Comparison of ENCODE assay signal across 26 cellular contexts in the genomic region with DNA sequence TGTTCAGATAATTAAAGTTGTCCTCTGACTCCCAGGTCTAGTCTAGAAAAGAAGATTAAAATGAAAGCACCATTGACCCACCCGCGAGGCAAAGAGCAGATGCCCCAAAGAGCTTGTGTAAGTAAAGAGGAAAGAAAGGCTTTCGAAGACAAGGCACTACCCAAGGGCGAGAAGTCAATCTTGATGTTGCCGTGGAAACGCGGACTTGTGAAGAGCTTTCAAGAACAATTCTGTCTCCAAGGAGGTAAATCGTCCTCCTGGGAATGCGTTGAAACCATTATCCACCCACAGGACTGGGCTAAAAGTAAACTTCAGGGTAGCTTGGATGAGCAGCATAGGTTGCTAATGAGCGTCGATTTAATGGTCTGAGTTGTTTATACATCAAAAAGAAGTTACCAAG.
A peak's percentile ranks its signal among the peaks of the same experiment; 100 is the strongest.
DNase-seq lines count a peak whose midpoint lies in the region; ATAC-seq, FAIRE-seq and TF ChIP-seq lines count a peak whose summit lies in the region.
"Had no signal": no experiment of that assay in that cellular context is flagged by ENCODE, and none has a peak within 500 bp of the region (broad histone marks: within the 10 kb centered on the region; RNA-seq: fewer than 3 reads in every experiment).

No MANE protein-coding gene starts in this region.

- no peaks in the 10 kb centered on the region for H3K27me3 Mint-ChIP-seq in Caco-2 (ENCODE audit: insufficient read depth, unreplicated experiment)
- H3K27me3 Mint-ChIP-seq in astrocyte (ENCODE audit: low read depth, unreplicated experiment): no peaks in the 10 kb centered on the region
- peaks cover 2% of the 10 kb centered on the region for H3K27me3 Mint-ChIP-seq in neural crest cell (ENCODE audit: low read depth)
- H3K27me3 Mint-ChIP-seq: activated T-helper 17 cell treated with anti-CD3 and anti-CD28 coated beads, Interleukin-2, amount 50 U/mL, for 72 hours; B cell had no signal

- H3K4me3 Mint-ChIP-seq in Caco-2 (ENCODE audit: unreplicated experiment): no peak overlapping the region
- no peak overlapping the region for H3K4me3 Mint-ChIP-seq in astrocyte (ENCODE audit: unreplicated experiment)
- H3K4me3 Mint-ChIP-seq in neural crest cell: peak overlapping the region; percentile 36
- H3K4me3 Mint-ChIP-seq: activated T-helper 17 cell treated with anti-CD3 and anti-CD28 coated beads, Interleukin-2, amount 50 U/mL, for 72 hours; B cell had no signal

- H3K36me3 Mint-ChIP-seq in Caco-2 (ENCODE audit: insufficient read depth, unreplicated experiment) (peaks cover 11% of the 10 kb centered on the region), astrocyte (ENCODE audit: low read depth, unreplicated experiment) (peaks cover 23% of the 10 kb centered on the region), neural crest cell (ENCODE audit: low read depth) (peaks cover 8% of the 10 kb centered on the region)

- DNase-seq in Caco-2 (no peak), astrocyte (ENCODE audit: low read depth) (peak; percentile 27), iPS DF 4.7 (ENCODE audit: extremely low read depth, low spot score) (peak; percentile 22), neural crest cell (ENCODE audit: low read depth, low spot score) (peak; percentile 46), trophoblast cell (no peak), COLO668 (lab: John Stamatoyannopoulos, UW; ENCODE audit: unreplicated experiment) (no peak), occipital lobe (lab: John Stamatoyannopoulos, UW) (no peak)
- DNase-seq: activated CD8-positive, alpha-beta memory T cell treated with anti-CD3 and anti-CD28 coated beads, Interleukin-2, amount 50 U/mL, for 4 hours; cerebellar nuclear complex; COR-L47; effector CD4-positive, alpha-beta T cell; foreskin melanocyte; GM23248; hypothalamus; KBM-7; NCI-H524 treated with DMSO at 0.1 percent for 48 hours; nucleus accumbens; stimulated activated CD4-positive, alpha-beta T cell treated with anti-CD3 and anti-CD28 coated beads, Interleukin-4, amount 100 ng/mL, for 1 hour; stimulated activated naive CD4-positive, alpha-beta T cell; T-helper 2 cell had no signal

- H3K4me1 Mint-ChIP-seq in Caco-2 (ENCODE audit: low read depth, unreplicated experiment): no peaks in the 10 kb centered on the region
- peaks cover 2% of the 10 kb centered on the region for H3K4me1 Mint-ChIP-seq in astrocyte (ENCODE audit: low read depth, unreplicated experiment)
- H3K4me1 Mint-ChIP-seq in neural crest cell: peaks cover 25% of the 10 kb centered on the region

- no peak overlapping the region for H3K4ac ChIP-seq in trophoblast cell (ENCODE audit: low read depth, low read length)

- H3K27ac Mint-ChIP-seq in Caco-2 (ENCODE audit: unreplicated experiment) (peak overlapping the region; percentile 1), astrocyte (ENCODE audit: unreplicated experiment) (no peak overlapping the region), neural crest cell (ENCODE audit: unreplicated experiment) (peak overlapping the region; percentile 14)
- H3K27ac Mint-ChIP-seq: activated T-helper 17 cell treated with anti-CD3 and anti-CD28 coated beads, Interleukin-2, amount 50 U/mL, for 72 hours; B cell had no signal

- no CpG with 5 or more reads among the region's 11 CpGs for WGBS in trophoblast cell (ENCODE audit: extremely low coverage, insufficient coverage, insufficient read length)

- H3K27me3 ChIP-seq in Caco-2 (replicated peaks; ENCODE audit: control insufficient read depth, insufficient read depth, low read length): no peaks in the 10 kb centered on the region
- no peaks in the 10 kb centered on the region for H3K27me3 ChIP-seq in astrocyte (ENCODE audit: insufficient read depth, low read length)
- no peaks in the 10 kb centered on the region for H3K27me3 ChIP-seq in trophoblast cell (ENCODE audit: insufficient read depth, low read length)
- H3K27me3 ChIP-seq: ascending aorta had no signal

- H3K18ac ChIP-seq in trophoblast cell (ENCODE audit: low read length): no peak overlapping the region

- H3K4me1 ChIP-seq in Caco-2 (no peaks in the 10 kb centered on the region), astrocyte (ENCODE audit: insufficient read depth, low read length) (peaks cover under 1% of the 10 kb centered on the region), trophoblast cell (ENCODE audit: control insufficient read depth in 1 of 2, insufficient read depth in 2 of 2, low read length in 2 of 2) (no peaks in the 10 kb centered on the region)
- H3K4me1 ChIP-seq: ascending aorta had no signal

- no peak overlapping the region for H2AK5ac ChIP-seq in trophoblast cell (ENCODE audit: low read length)

- no peak overlapping the region for H2BK12ac ChIP-seq in trophoblast cell (ENCODE audit: low read length)

- FAIRE-seq in astrocyte (lab: Jason Lieb, UNC): no peak
- FAIRE-seq: A204.1 had no signal

- no peaks in the 10 kb centered on the region; the same call in 1 of the 2 replicates for H3K9me3 ChIP-seq in Caco-2
- H3K9me3 ChIP-seq in astrocyte (ENCODE audit: insufficient read depth, low read depth, low read length): no peaks in the 10 kb centered on the region
- H3K9me3 ChIP-seq in trophoblast cell (ENCODE audit: insufficient read depth, low read depth, low read length): no peaks in the 10 kb centered on the region
- H3K9me3 ChIP-seq: ascending aorta had no signal

- no peak overlapping the region for H4K8ac ChIP-seq in trophoblast cell (ENCODE audit: low read depth, low read length)

- no peaks in the 10 kb centered on the region for H4K20me1 ChIP-seq in astrocyte (ENCODE audit: insufficient read depth, low read length)

- no peak overlapping the region for H4K12ac ChIP-seq in trophoblast cell (ENCODE audit: low read depth, low read length)

- H3K4me3 ChIP-seq in Caco-2 (ENCODE audit: low read depth, low read length): no peak overlapping the region
- no peak overlapping the region for H3K4me3 ChIP-seq in astrocyte (ENCODE audit: insufficient read depth, low read depth, low read length)
- no peak overlapping the region for H3K4me3 ChIP-seq in trophoblast cell (ENCODE audit: low read depth, low read length)
- H3K4me3 ChIP-seq: ascending aorta, GM23248 had no signal

- no peak overlapping the region for H2BK120ac ChIP-seq in trophoblast cell (ENCODE audit: insufficient read depth, low read length, poor library complexity)

- H3K79me1 ChIP-seq in trophoblast cell (ENCODE audit: low read length): no peaks in the 10 kb centered on the region

- H3K9me3 Mint-ChIP-seq in Caco-2 (ENCODE audit: unreplicated experiment): no peaks in the 10 kb centered on the region
- peaks cover 11% of the 10 kb centered on the region for H3K9me3 Mint-ChIP-seq in astrocyte (ENCODE audit: unreplicated experiment)
- peaks cover 3% of the 10 kb centered on the region for H3K9me3 Mint-ChIP-seq in neural crest cell
- H3K9me3 Mint-ChIP-seq: activated T-helper 17 cell treated with anti-CD3 and anti-CD28 coated beads, Interleukin-2, amount 50 U/mL, for 72 hours had no signal

- H3K4me2 ChIP-seq in astrocyte (ENCODE audit: low read length): no peak overlapping the region
- H3K4me2 ChIP-seq in trophoblast cell (ENCODE audit: low read length): no peak overlapping the region

- H3K36me3 ChIP-seq in Caco-2 (ENCODE audit: control insufficient read depth, insufficient read depth, low read length) (no peaks in the 10 kb centered on the region), astrocyte (ENCODE audit: insufficient read depth, low read length) (no peaks in the 10 kb centered on the region), trophoblast cell (ENCODE audit: control insufficient read depth in 1 of 2, insufficient read depth in 2 of 2, low read length in 2 of 2) (no peaks in the 10 kb centered on the region)
- H3K36me3 ChIP-seq: ascending aorta had no signal

- TF ChIP-seq CTCF in Caco-2 (IDR thresholded peaks at IDR 0.05; ENCODE audit: insufficient read depth in 1 of 2, low read depth in 1 of 2, low read length in 1 of 2, severe bottlenecking in 1 of 2, unreplicated experiment in 1 of 2): no peak
- no peak for TF ChIP-seq CTCF in astrocyte (IDR thresholded peaks at IDR 0.05; ENCODE audit: insufficient read depth, low read depth, low read length)
- TF ChIP-seq CTCF in neural crest cell (conservative IDR thresholded peaks at IDR 0.05): no peak

- BruUV-seq in Caco-2 (replicated peaks; lab: Mats Ljungman, UMichigan): no TSS peak

- H3K23ac ChIP-seq in trophoblast cell (ENCODE audit: low read length): no peak overlapping the region

- intact Hi-C loops in Caco-2 (cut with micrococcal nuclease; ENCODE audit: unreplicated experiment): no loop called here

- H2AFZ ChIP-seq in astrocyte (ENCODE audit: low read depth, low read length) (no peak overlapping the region), trophoblast cell (ENCODE audit: insufficient read depth, low read length, poor library complexity) (no peak overlapping the region)
- H2AFZ ChIP-seq: GM23248 had no signal

- no peak overlapping the region for H3K14ac ChIP-seq in trophoblast cell (ENCODE audit: low read length)

- no peak overlapping the region for H2BK5ac ChIP-seq in trophoblast cell (ENCODE audit: low read depth, low read length, poor library complexity)

- H3K9ac ChIP-seq in astrocyte (ENCODE audit: low read length): no peak overlapping the region
- H3K9ac ChIP-seq in trophoblast cell (ENCODE audit: low read length): no peak overlapping the region
- H3K9ac ChIP-seq: GM23248 had no signal

- H4K91ac ChIP-seq in trophoblast cell (ENCODE audit: low read depth, low read length): no peak overlapping the region

- H3K27ac ChIP-seq in astrocyte (ENCODE audit: low read depth, low read length) (no peak overlapping the region), trophoblast cell (ENCODE audit: low read depth, low read length) (no peak overlapping the region)
- H3K27ac ChIP-seq: ascending aorta, GM23248 had no signal

- no peak for ATAC-seq in HG03565 (IDR thresholded peaks at IDR 0.05; ENCODE audit: unreplicated experiment)
- ATAC-seq: activated naive CD4-positive, alpha-beta T cell treated with anti-CD3 and anti-CD28 coated beads, Interleukin-2, amount 50 U/mL, for 72 hours; activated T-helper 17 cell treated with anti-CD3 and anti-CD28 coated beads, Interleukin-2, amount 50 U/mL, for 72 hours had no signal

- H3K79me2 ChIP-seq in astrocyte (ENCODE audit: insufficient read depth, low read length) (no peaks in the 10 kb centered on the region), trophoblast cell (ENCODE audit: control insufficient read depth, insufficient read depth, low read length, poor library complexity) (no peaks in the 10 kb centered on the region)

- CTCF ChIA-PET in Caco-2 (lab: Charles Lee): no interaction called here

- POLR2A ChIA-PET in Caco-2 (lab: Charles Lee): no interaction called here

Comparison
In these comparisons a context has a peak if more than half of its experiments do, and no peak if none do; other contexts are left out.
1. DNase-seq: peak in astrocyte (single experiment), iPS DF 4.7 (single experiment) and neural crest cell (single experiment); none in Caco-2 (0 of 2), trophoblast cell (0 of 2), COLO668 (single experiment) and occipital lobe (single experiment).